8 cellular contexts compared by ENCODE assay signal in genomic region chr9:96620155-96620514, GRCh38. TPM values are rescaled to one million over a fixed set of nuclear protein-coding genes. Genes with fewer than 3 reads are reported as not detected.
DNase-seq lines count a peak whose midpoint lies in the region; ATAC-seq, FAIRE-seq and TF ChIP-seq lines count a peak whose summit lies in the region.

No MANE protein-coding gene starts in this region.

- in situ Hi-C loops in astrocyte of the spinal cord (cut with HindIII; ENCODE audit: low sequenced_read_pairs) (no loop called here), HepG2 (cut with HindIII; ENCODE audit: extremely low pct_ligation_motif_present, low pct_unique_long_range_greater_than_20kb) (no loop called here)

- no peak for TF ChIP-seq RAD21 in HepG2 (CRISPR knock-in tag; IDR thresholded peaks at IDR 0.05)

- H3K79me2 ChIP-seq in HepG2 (ENCODE audit: insufficient read depth, low read length) = peaks cover 37% of the 10 kb centered on the region

- TF ChIP-seq POLR2A in HepG2 (IDR thresholded peaks at IDR 0.05; ENCODE audit: insufficient read depth in 1 of 2, low read depth in 2 of 2, low read length in 2 of 2) (no peak), suprapubic skin (IDR thresholded peaks at IDR 0.05) (no peak)

- FAIRE-seq in HepG2 (lab: Jason Lieb, UNC) = no peak

- no peaks in the 10 kb centered on the region for H3K36me3 Mint-ChIP-seq in activated CD4-positive, alpha-beta T cell treated with anti-CD3 and anti-CD28 coated beads, Interleukin-2, amount 10 ng/mL, durations not matched to agents 24 days and 14 days (ENCODE audit: low read depth)

- H3K27me3 Mint-ChIP-seq in activated CD4-positive, alpha-beta T cell treated with anti-CD3 and anti-CD28 coated beads, Interleukin-2, amount 10 ng/mL, durations not matched to agents 24 days and 14 days = peaks cover 45% of the 10 kb centered on the region

- H3K4me3 Mint-ChIP-seq in activated CD4-positive, alpha-beta T cell treated with anti-CD3 and anti-CD28 coated beads, Interleukin-2, amount 10 ng/mL, durations not matched to agents 24 days and 14 days = peak overlapping the region; percentile 60

- no peak overlapping the region for H3K27ac Mint-ChIP-seq in activated CD4-positive, alpha-beta T cell treated with anti-CD3 and anti-CD28 coated beads, Interleukin-2, amount 10 ng/mL, durations not matched to agents 24 days and 14 days

- H3K4me3 ChIP-seq in astrocyte of the spinal cord (ENCODE audit: low read depth, low read length) (peak overlapping the region; percentile 62), HepG2 (replicated peaks in 1 of 3; ENCODE audit: insufficient read depth in 1 of 3, low read depth in 2 of 3, low read length in 3 of 3) (peak overlapping the region; percentile 66 to 87 (median 85)), suprapubic skin (peak overlapping the region; percentile 82)

- no peak for DNase-seq in activated CD4-positive, alpha-beta T cell treated with anti-CD3 and anti-CD28 coated beads, Interleukin-2, amount 10 ng/mL, durations not matched to agents 24 days and 14 days
- DNase-seq in activated CD4-positive, alpha-beta T cell treated with anti-CD3 and anti-CD28 coated beads, Interleukin-2, amount 50 U/mL, for 48 hours = no peak
- no peak for DNase-seq in astrocyte of the spinal cord (ENCODE audit: low read depth, low spot score)
- DNase-seq in HepG2 (ENCODE audit: low spot score) = no peak
- no peak for DNase-seq in suprapubic skin (ENCODE audit: low spot score in 2 of 2)
- no peak for DNase-seq in activated CD8-positive, alpha-beta memory T cell treated with anti-CD3 and anti-CD28 coated beads, Interleukin-2, amount 50 U/mL, for 4 hours

- POLR2A ChIA-PET in HepG2 (lab: Yijun Ruan, JAX) = interaction anchor here (0.8 to 3.9 kb wide), 4 partner anchors 11 to 199 kb away, joined by 3 to 21 read pairs (median 4); no protein-coding TSS in a partner anchor

- H2AFZ ChIP-seq in HepG2 (ENCODE audit: low read length) = peak overlapping the region; percentile 79

- no peaks in the 10 kb centered on the region for H3K36me3 ChIP-seq in HepG2 (replicated peaks in 1 of 2; ENCODE audit: control insufficient read depth in 1 of 2, insufficient read depth in 2 of 2, low read length in 2 of 2)
- H3K36me3 ChIP-seq in suprapubic skin = no peaks in the 10 kb centered on the region

- CTCF ChIA-PET in HepG2 (lab: Yijun Ruan, JAX; ENCODE audit: low intra/inter-chr PET ratio, low total read pairs) = no interaction called here

- peaks cover 4% of the 10 kb centered on the region for H3K4me1 Mint-ChIP-seq in activated CD4-positive, alpha-beta T cell treated with anti-CD3 and anti-CD28 coated beads, Interleukin-2, amount 10 ng/mL, durations not matched to agents 24 days and 14 days

- TF ChIP-seq EP300 in HepG2 (IDR thresholded peaks at IDR 0.05; ENCODE audit: low read depth in 2 of 2, low read length in 2 of 2) = no peak
- no peak for TF ChIP-seq EP300 in HepG2 (CRISPR knock-in tag; IDR thresholded peaks at IDR 0.05; ENCODE audit: borderline replicate concordance)
- TF ChIP-seq EP300 in suprapubic skin (IDR thresholded peaks at IDR 0.05) = no peak

- H3K27ac ChIP-seq in HepG2 (ENCODE audit: extremely low read length, insufficient read depth, low read length) (peak overlapping the region; percentile 59), suprapubic skin (no peak overlapping the region)

- BruUV-seq in HepG2 (replicated peaks; lab: Mats Ljungman, UMichigan) = TSS peak; percentile 79

- H3K9ac ChIP-seq in HepG2 (ENCODE audit: insufficient read depth, low read depth, low read length) = peak overlapping the region; percentile 55

- H3K27me3 ChIP-seq in HepG2 (ENCODE audit: control insufficient read depth in 1 of 2, insufficient read depth in 2 of 2, low read length in 2 of 2) (no peaks in the 10 kb centered on the region; a peak in 1 of 5 replicates), suprapubic skin (no peaks in the 10 kb centered on the region)

- intact Hi-C loops in activated CD4-positive, alpha-beta T cell treated with anti-CD3 and anti-CD28 coated beads, Interleukin-2, amount 10 ng/mL, durations not matched to agents 24 days and 14 days (cut with micrococcal nuclease) = no loop called here
- intact Hi-C loops in HepG2 (cut with micrococcal nuclease; ENCODE audit: unreplicated experiment) = no loop called here

- H3K9me3 Mint-ChIP-seq in activated CD4-positive, alpha-beta T cell treated with anti-CD3 and anti-CD28 coated beads, Interleukin-2, amount 10 ng/mL, durations not matched to agents 24 days and 14 days = no peaks in the 10 kb centered on the region

- ATAC-seq in HepG2 (no peak), GM19452 (IDR thresholded peaks at IDR 0.05; ENCODE audit: unreplicated experiment) (no peak), GM21786 (IDR thresholded peaks at IDR 0.05; ENCODE audit: unreplicated experiment) (no peak)

- TF ChIP-seq CTCF in astrocyte of the spinal cord (IDR thresholded peaks at IDR 0.05; ENCODE audit: low read depth, low read length) (no peak), HepG2 (CRISPR knock-in tag; IDR thresholded peaks at IDR 0.05) (no peak), suprapubic skin (IDR thresholded peaks at IDR 0.05) (no peak)

- H3K9me3 ChIP-seq in HepG2 (ENCODE audit: low read length) (no peaks in the 10 kb centered on the region), suprapubic skin (no peaks in the 10 kb centered on the region)

- H3K4me1 ChIP-seq in HepG2 (ENCODE audit: insufficient read depth, low read length) (peaks cover 32% of the 10 kb centered on the region), suprapubic skin (peaks cover 19% of the 10 kb centered on the region)

- peaks cover 23% of the 10 kb centered on the region for H4K20me1 ChIP-seq in HepG2 (ENCODE audit: insufficient read depth, low read length)

- H3K4me2 ChIP-seq in HepG2 (ENCODE audit: low read depth, low read length) = peak overlapping the region; percentile 79

- WGBS in HepG2 (ENCODE audit: low lambda C conversion rate) = 26% methylated on average over 11 of the region's 11 CpGs
- 56% methylated on average over 11 of the region's 11 CpGs for WGBS in suprapubic skin

TF ChIP-seq in HepG2, 621 proteins besides CTCF, POLR2A, EP300 and RAD21 (continues in another document):
- TF ChIP-seq ZNF460 (CRISPR knock-in tag; IDR thresholded peaks at IDR 0.05; ENCODE audit: borderline replicate concordance) (no peak), ZNF317 (CRISPR knock-in tag; IDR thresholded peaks at IDR 0.05) (no peak), RCOR2 (CRISPR knock-in tag; IDR thresholded peaks at IDR 0.05) (no peak)

RNA-seq across cellular contexts. Expression of gene CDC14B, which starts 0.5 kb away (rescaled TPM):
- 1.0 and 1.1 TPM in 2 replicates for total RNA-seq in activated CD4-positive, alpha-beta T cell treated with anti-CD3 and anti-CD28 coated beads, Interleukin-2, amount 10 ng/mL, durations not matched to agents 24 days and 14 days
- total RNA-seq in HepG2 (2016; rRNA removed; fragmentation: Illumina TruSeq; extraction: Trizol) (33.3 and 37.7 TPM in 2 replicates), suprapubic skin (10 to 100 TPM in 2 of 4 donors, 1 to 10 TPM in 2; 4.9 to 11.2 (median 8.9) TPM)
- 115 and 135 TPM in 2 replicates for total RNA-seq in HepG2 (2016; cell fraction: cytosol; rRNA removed; fragmentation: Illumina TruSeq; extraction: Trizol; ENCODE audit: low read depth)
- total RNA-seq in HepG2 (2016; cell fraction: insoluble cytoplasmic fraction; rRNA removed; fragmentation: Illumina TruSeq; extraction: Trizol) = 32.0 TPM in 2 replicates
- 92.9 and 108 TPM in 2 replicates for total RNA-seq in HepG2 (2016; cell fraction: membrane; rRNA removed; fragmentation: Illumina TruSeq; extraction: Trizol)
- total RNA-seq in HepG2 (2016; cell fraction: nucleus; rRNA removed; fragmentation: Illumina TruSeq; extraction: Trizol) = 28.9 and 39.6 TPM in 2 replicates
- 18.2 and 25.8 TPM in 2 replicates for polyA plus RNA-seq in HepG2 (2011; rRNA removed)
- 17.4 and 18.7 TPM in 2 replicates for polyA plus RNA-seq in HepG2 (2011; cell fraction: cytosol; rRNA removed)
- 25.0 and 28.4 TPM in 2 replicates for polyA plus RNA-seq in HepG2 (2011; cell fraction: nucleus; rRNA removed)
- polyA plus RNA-seq in HepG2 (2012) = 29.7 and 39.7 TPM in 2 replicates
- polyA plus RNA-seq in HepG2 (2016; cell fraction: cytosol; fragmentation: Illumina TruSeq; extraction: Trizol; ENCODE audit: low read depth) = 4.4 and 5.1 TPM in 2 replicates
- polyA plus RNA-seq in HepG2 (2016; cell fraction: insoluble cytoplasmic fraction; fragmentation: Illumina TruSeq; extraction: Trizol; ENCODE audit: low read depth) = 24.1 and 26.7 TPM in 2 replicates
- 12.9 and 13.7 TPM in 2 replicates for polyA plus RNA-seq in HepG2 (2016; cell fraction: membrane; fragmentation: Illumina TruSeq; extraction: Trizol; ENCODE audit: low read depth)
- polyA plus RNA-seq in HepG2 (2016; cell fraction: nucleus; fragmentation: Illumina TruSeq; extraction: Trizol; ENCODE audit: insufficient read depth, low read depth) = 32.8 and 35.5 TPM in 2 replicates
- polyA minus RNA-seq in HepG2 (2011; rRNA and poly(A)+ RNA removed; ENCODE audit: low replicate concordance) = 15.3 and 46.1 TPM in 2 replicates
- polyA minus RNA-seq in HepG2 (2011; cell fraction: cytosol; rRNA and poly(A)+ RNA removed) = 36.8 and 41.4 TPM in 2 replicates
- polyA minus RNA-seq in HepG2 (2011; cell fraction: nucleus; rRNA and poly(A)+ RNA removed) = 47.4 and 54.7 TPM in 2 replicates

RNA-seq across cellular contexts. Expression of gene PRXL2C, which starts 35.0 kb away (rescaled TPM):
- 7.8 and 9.8 TPM in 2 replicates for total RNA-seq in activated CD4-positive, alpha-beta T cell treated with anti-CD3 and anti-CD28 coated beads, Interleukin-2, amount 10 ng/mL, durations not matched to agents 24 days and 14 days
- total RNA-seq in HepG2 (2016; rRNA removed; fragmentation: Illumina TruSeq; extraction: Trizol) = 11.7 and 13.2 TPM in 2 replicates
- 15.9 and 16.8 TPM in 2 replicates for total RNA-seq in HepG2 (2016; cell fraction: cytosol; rRNA removed; fragmentation: Illumina TruSeq; extraction: Trizol; ENCODE audit: low read depth)
- total RNA-seq in HepG2 (2016; cell fraction: insoluble cytoplasmic fraction; rRNA removed; fragmentation: Illumina TruSeq; extraction: Trizol) = 10.6 and 12.1 TPM in 2 replicates
- 24.0 and 25.3 TPM in 2 replicates for total RNA-seq in HepG2 (2016; cell fraction: membrane; rRNA removed; fragmentation: Illumina TruSeq; extraction: Trizol)
- 6.0 and 7.6 TPM in 2 replicates for total RNA-seq in HepG2 (2016; cell fraction: nucleus; rRNA removed; fragmentation: Illumina TruSeq; extraction: Trizol)
- 8.6 and 11.0 TPM in 2 replicates for polyA plus RNA-seq in HepG2 (2011; rRNA removed)
- polyA plus RNA-seq in HepG2 (2011; cell fraction: cytosol; rRNA removed) = 5.9 and 7.2 TPM in 2 replicates
- 2.4 TPM in 2 replicates for polyA plus RNA-seq in HepG2 (2011; cell fraction: nucleus; rRNA removed)
- polyA plus RNA-seq in HepG2 (2012) = 8.8 TPM in 2 replicates
- polyA plus RNA-seq in HepG2 (2016; cell fraction: cytosol; fragmentation: Illumina TruSeq; extraction: Trizol; ENCODE audit: low read depth) = 20.7 and 22.7 TPM in 2 replicates
- 11.9 and 12.8 TPM in 2 replicates for polyA plus RNA-seq in HepG2 (2016; cell fraction: insoluble cytoplasmic fraction; fragmentation: Illumina TruSeq; extraction: Trizol; ENCODE audit: low read depth)
- polyA plus RNA-seq in HepG2 (2016; cell fraction: membrane; fragmentation: Illumina TruSeq; extraction: Trizol; ENCODE audit: low read depth) = 23.2 and 23.8 TPM in 2 replicates
- 9.7 and 12.0 TPM in 2 replicates for polyA plus RNA-seq in HepG2 (2016; cell fraction: nucleus; fragmentation: Illumina TruSeq; extraction: Trizol; ENCODE audit: insufficient read depth, low read depth)
- polyA minus RNA-seq in HepG2 (2011; rRNA and poly(A)+ RNA removed; ENCODE audit: low replicate concordance) = 4.7 and 8.0 TPM in 2 replicates
- polyA minus RNA-seq in HepG2 (2011; cell fraction: cytosol; rRNA and poly(A)+ RNA removed) = 6.9 and 8.5 TPM in 2 replicates
- 3.1 and 3.7 TPM in 2 replicates for polyA minus RNA-seq in HepG2 (2011; cell fraction: nucleus; rRNA and poly(A)+ RNA removed)
- total RNA-seq in suprapubic skin = 10 to 100 TPM; 11.2 to 16.0 (median 13.6) TPM
